Comparison of ENCODE assay signal across 39 cellular contexts in genomic region chr3:154240235-154240634, GRCh38.
"Had no signal": no experiment of that assay in that cellular context is flagged by ENCODE, and none has a peak within 500 bp of the region (broad histone marks: within the 10 kb centered on the region; RNA-seq: fewer than 3 reads in every experiment).

No MANE protein-coding gene starts in this region.

- H3K36me3 ChIP-seq: cardiac muscle cell had no signal

- H3K27me3 ChIP-seq: ascending aorta, cardiac muscle cell had no signal

- H3K4me3 Mint-ChIP-seq: activated CD4-positive, alpha-beta memory T cell treated with anti-CD3 and anti-CD28 coated beads, Interleukin-2, amount 10 ng/mL, durations not matched to agents 7 days and 5 days; activated CD4-positive, alpha-beta T cell treated with anti-CD3 and anti-CD28 coated beads for 36 hours; activated CD4-positive, alpha-beta T cell treated with anti-CD3 and anti-CD28 coated beads, Interleukin-2, amount 10 ng/mL, durations not matched to agents 7 days and 5 days; activated CD8-positive, alpha-beta memory T cell treated with anti-CD3 and anti-CD28 coated beads, Interleukin-2, amount 10 ng/mL, durations not matched to agents 7 days and 5 days; activated CD8-positive, alpha-beta T cell treated with anti-CD3 and anti-CD28 coated beads, Interleukin-2, amount 10 ng/mL, durations not matched to agents 7 days and 5 days; activated naive CD4-positive, alpha-beta T cell treated with anti-CD3 and anti-CD28 coated beads, Interleukin-2, amount 10 ng/mL, durations not matched to agents 7 days and 5 days; activated naive CD4-positive, alpha-beta T cell treated with anti-CD3 and anti-CD28 coated beads, Interleukin-2, amount 50 U/mL, for 24 hours; activated naive CD8-positive, alpha-beta T cell; activated naive CD8-positive, alpha-beta T cell treated with anti-CD3 and anti-CD28 coated beads, Interleukin-2, amount 10 ng/mL, durations not matched to agents 7 days and 5 days; activated naive CD8-positive, alpha-beta T cell treated with anti-CD3 and anti-CD28 coated beads, Interleukin-2, amount 50 U/mL, for 24 hours; activated T-cell treated with anti-CD3 and anti-CD28 coated beads, Interleukin-2, amount 50 U/mL, for 24 hours; brain; central memory CD8-positive, alpha-beta T cell; T-helper 1 cell treated with Interleukin-12 subunit alpha and Interleukin-12 subunit beta and Interleukin-4 antibody, amounts not matched to agents 30 μg/mL and 1 μg/mL, for 36 hours; T-helper 2 cell treated with Interferon-gamma antibody and Interleukin-4, amounts not matched to agents 5 μg/mL and 100 μg/mL, for 36 hours; WTC11 had no signal

- FAIRE-seq: bronchial epithelial cell, TTC549 had no signal

- H3K9me3 ChIP-seq: ascending aorta had no signal

- H3K27ac ChIP-seq: cardiac muscle cell, WERI-Rb-1 had no signal

- H3K27ac Mint-ChIP-seq: activated CD4-positive, alpha-beta memory T cell treated with anti-CD3 and anti-CD28 coated beads, Interleukin-2, amount 10 ng/mL, durations not matched to agents 7 days and 5 days; activated CD4-positive, alpha-beta T cell treated with anti-CD3 and anti-CD28 coated beads for 36 hours; activated CD4-positive, alpha-beta T cell treated with anti-CD3 and anti-CD28 coated beads, Interleukin-2, amount 10 ng/mL, durations not matched to agents 7 days and 5 days; activated CD8-positive, alpha-beta memory T cell treated with anti-CD3 and anti-CD28 coated beads, Interleukin-2, amount 10 ng/mL, durations not matched to agents 7 days and 5 days; activated CD8-positive, alpha-beta T cell treated with anti-CD3 and anti-CD28 coated beads, Interleukin-2, amount 10 ng/mL, durations not matched to agents 7 days and 5 days; activated naive CD4-positive, alpha-beta T cell treated with anti-CD3 and anti-CD28 coated beads, Interleukin-2, amount 10 ng/mL, durations not matched to agents 7 days and 5 days; activated naive CD4-positive, alpha-beta T cell treated with anti-CD3 and anti-CD28 coated beads, Interleukin-2, amount 50 U/mL, for 24 hours; activated naive CD8-positive, alpha-beta T cell; activated naive CD8-positive, alpha-beta T cell treated with anti-CD3 and anti-CD28 coated beads, Interleukin-2, amount 10 ng/mL, durations not matched to agents 7 days and 5 days; activated naive CD8-positive, alpha-beta T cell treated with anti-CD3 and anti-CD28 coated beads, Interleukin-2, amount 50 U/mL, for 24 hours; activated T-cell treated with anti-CD3 and anti-CD28 coated beads, Interleukin-2, amount 50 U/mL, for 24 hours; activated T-helper 2 cell treated with anti-CD3 and anti-CD28 coated beads, Interferon-gamma antibody, Interleukin-2, Interleukin-4, amounts not matched to agents 10 μg/mL and 5 μg/mL and 100 μg/mL, durations not matched to agents 14 hours and 24 hours and 36 hours; T-helper 1 cell treated with Interleukin-12 subunit alpha and Interleukin-12 subunit beta and Interleukin-4 antibody, amounts not matched to agents 30 μg/mL and 1 μg/mL, for 36 hours; T-helper 2 cell treated with Interferon-gamma antibody and Interleukin-4, amounts not matched to agents 5 μg/mL and 100 μg/mL, for 36 hours had no signal

- H3K4me1 Mint-ChIP-seq: activated CD4-positive, alpha-beta T cell treated with anti-CD3 and anti-CD28 coated beads, Interleukin-2, amount 10 ng/mL, durations not matched to agents 7 days and 5 days; activated naive CD4-positive, alpha-beta T cell treated with anti-CD3 and anti-CD28 coated beads, Interleukin-2, amount 10 ng/mL, durations not matched to agents 7 days and 5 days; activated naive CD4-positive, alpha-beta T cell treated with anti-CD3 and anti-CD28 coated beads, Interleukin-2, amount 50 U/mL, for 24 hours; activated naive CD8-positive, alpha-beta T cell treated with anti-CD3 and anti-CD28 coated beads, Interleukin-2, amount 10 ng/mL, durations not matched to agents 7 days and 5 days; central memory CD8-positive, alpha-beta T cell had no signal

- H3K36me3 Mint-ChIP-seq: activated CD8-positive, alpha-beta memory T cell treated with anti-CD3 and anti-CD28 coated beads, Interleukin-2, amount 10 ng/mL, durations not matched to agents 7 days and 5 days; activated naive CD4-positive, alpha-beta T cell treated with anti-CD3 and anti-CD28 coated beads, Interleukin-2, amount 10 ng/mL, durations not matched to agents 7 days and 5 days; activated naive CD4-positive, alpha-beta T cell treated with anti-CD3 and anti-CD28 coated beads, Interleukin-2, amount 50 U/mL, for 24 hours; activated naive CD8-positive, alpha-beta T cell; activated naive CD8-positive, alpha-beta T cell treated with anti-CD3 and anti-CD28 coated beads, Interleukin-2, amount 10 ng/mL, durations not matched to agents 7 days and 5 days had no signal

- ATAC-seq: activated CD4-positive, alpha-beta T cell treated with anti-CD3 and anti-CD28 coated beads for 36 hours; activated CD4-positive, CD25-positive, alpha-beta regulatory T cell treated with anti-CD3 and anti-CD28 coated beads, Interleukin-2, amount 50 U/mL, for 24 hours; activated CD8-positive, alpha-beta memory T cell treated with anti-CD3 and anti-CD28 coated beads, Interleukin-2, amount 10 ng/mL, durations not matched to agents 7 days and 5 days; activated CD8-positive, alpha-beta T cell treated with anti-CD3 and anti-CD28 coated beads, Interleukin-2, amount 10 ng/mL, durations not matched to agents 7 days and 5 days; activated naive CD8-positive, alpha-beta T cell treated with anti-CD3 and anti-CD28 coated beads, Interleukin-2, amount 50 U/mL, for 24 hours; WTC11 had no signal

- H3K9me3 Mint-ChIP-seq: activated CD4-positive, alpha-beta memory T cell treated with anti-CD3 and anti-CD28 coated beads, Interleukin-2, amount 10 ng/mL, durations not matched to agents 7 days and 5 days; activated CD4-positive, alpha-beta T cell treated with anti-CD3 and anti-CD28 coated beads, Interleukin-2, amount 10 ng/mL, durations not matched to agents 7 days and 5 days; activated naive CD4-positive, alpha-beta T cell treated with anti-CD3 and anti-CD28 coated beads, Interleukin-2, amount 10 ng/mL, durations not matched to agents 7 days and 5 days; activated naive CD4-positive, alpha-beta T cell treated with anti-CD3 and anti-CD28 coated beads, Interleukin-2, amount 50 U/mL, for 24 hours; activated naive CD8-positive, alpha-beta T cell treated with anti-CD3 and anti-CD28 coated beads, Interleukin-2, amount 10 ng/mL, durations not matched to agents 7 days and 5 days; activated naive CD8-positive, alpha-beta T cell treated with anti-CD3 and anti-CD28 coated beads, Interleukin-2, amount 50 U/mL, for 24 hours; activated T-cell treated with anti-CD3 and anti-CD28 coated beads, Interleukin-2, amount 50 U/mL, for 24 hours; activated T-helper 2 cell treated with anti-CD3 and anti-CD28 coated beads, Interferon-gamma antibody, Interleukin-2, Interleukin-4, amounts not matched to agents 10 μg/mL and 5 μg/mL and 100 μg/mL, durations not matched to agents 14 hours and 24 hours and 36 hours; brain; central memory CD8-positive, alpha-beta T cell; T-helper 1 cell treated with Interleukin-12 subunit alpha and Interleukin-12 subunit beta and Interleukin-4 antibody, amounts not matched to agents 30 μg/mL and 1 μg/mL, for 36 hours; T-helper 2 cell treated with Interferon-gamma antibody and Interleukin-4, amounts not matched to agents 5 μg/mL and 100 μg/mL, for 36 hours; WTC11 had no signal

- H3K27me3 Mint-ChIP-seq: activated CD4-positive, alpha-beta memory T cell treated with anti-CD3 and anti-CD28 coated beads, Interleukin-2, amount 10 ng/mL, durations not matched to agents 7 days and 5 days; activated CD4-positive, alpha-beta T cell treated with anti-CD3 and anti-CD28 coated beads, Interleukin-2, amount 10 ng/mL, durations not matched to agents 7 days and 5 days; activated CD8-positive, alpha-beta memory T cell treated with anti-CD3 and anti-CD28 coated beads, Interleukin-2, amount 10 ng/mL, durations not matched to agents 7 days and 5 days; brain had no signal

- H3K4me3 ChIP-seq: ascending aorta, cardiac muscle cell had no signal

- DNase-seq: activated CD4-positive, alpha-beta memory T cell treated with anti-CD3 and anti-CD28 coated beads, Interleukin-2, amount 10 ng/mL, durations not matched to agents 7 days and 5 days; activated CD4-positive, alpha-beta T cell treated with anti-CD3 and anti-CD28 coated beads for 1 hour; activated CD4-positive, alpha-beta T cell treated with anti-CD3 and anti-CD28 coated beads for 36 hours; activated CD4-positive, alpha-beta T cell treated with anti-CD3 and anti-CD28 coated beads for 48 hours; activated CD4-positive, alpha-beta T cell treated with anti-CD3 and anti-CD28 coated beads, Interleukin-2, amount 10 ng/mL, durations not matched to agents 7 days and 5 days; activated CD4-positive, alpha-beta T cell treated with anti-CD3 and anti-CD28 coated beads, Interleukin-2, amount 50 U/mL, for 48 hours; activated CD4-positive, CD25-positive, alpha-beta regulatory T cell; activated CD8-positive, alpha-beta memory T cell treated with anti-CD3 and anti-CD28 coated beads for 24 hours; activated CD8-positive, alpha-beta memory T cell treated with anti-CD3 and anti-CD28 coated beads, Interleukin-2, amount 10 ng/mL, durations not matched to agents 7 days and 5 days; activated CD8-positive, alpha-beta memory T cell treated with anti-CD3 and anti-CD28 coated beads, Interleukin-2, amount 50 U/mL, for 48 hours; activated CD8-positive, alpha-beta T cell treated with anti-CD3 and anti-CD28 coated beads, Interleukin-2, amount 10 ng/mL, durations not matched to agents 7 days and 5 days; activated effector memory CD4-positive, alpha-beta T cell treated with Interleukin-2 at 50 U/mL for 16 hours; activated gamma-delta T cell; activated naive CD4-positive, alpha-beta T cell treated with anti-CD3 and anti-CD28 coated beads, Interleukin-2, amount 10 ng/mL, durations not matched to agents 7 days and 5 days; activated naive CD4-positive, alpha-beta T cell treated with Interleukin-2 at 50 U/mL for 16 hours; activated naive CD8-positive, alpha-beta T cell treated with anti-CD3 and anti-CD28 coated beads, Interleukin-2, amount 10 ng/mL, durations not matched to agents 7 days and 5 days; activated naive CD8-positive, alpha-beta T cell treated with anti-CD3 and anti-CD28 coated beads, Interleukin-2, amount 50 U/mL, for 24 hours; activated T-cell treated with anti-CD3 and anti-CD28 coated beads, Interleukin-2, amount 50 U/mL, for 24 hours; activated T-cell treated with anti-CD3 and anti-CD28 coated beads, Interleukin-2, amount 50 U/mL, for 48 hours; amygdala; anterior cingulate cortex; cerebellar nuclear complex; T-helper 1 cell; T-helper 2 cell; T-helper 9 cell; WERI-Rb-1 had no signal
